In genomic region chr17:6936370-6937028, GRCh38 we compare ENCODE assay signal across 1 cellular context.
TF ChIP-seq lines count a peak whose summit lies in the region.

No MANE protein-coding gene starts in this region.

TF ChIP-seq in GM23338, 12 proteins besides CTCF, POLR2A, EP300 and RAD21 (continued from another document):
- no peak for TF ChIP-seq ZNF462 (CRISPR knock-in tag; IDR thresholded peaks at IDR 0.05)
- no peak for TF ChIP-seq ZNF114 (CRISPR knock-in tag; IDR thresholded peaks at IDR 0.05)
- TF ChIP-seq ZNF331 (CRISPR knock-in tag; IDR thresholded peaks at IDR 0.05; ENCODE audit: low read depth), result no peak
- TF ChIP-seq EZH2phosphoT487 (IDR thresholded peaks at IDR 0.05; ENCODE audit: unreplicated experiment), result no peak
